Comparison of ENCODE assay signal across 23 cellular contexts in genomic region chr11:117676501-117676900, GRCh38.
"Had no signal": no experiment of that assay in that cellular context is flagged by ENCODE, and none has a peak within 500 bp of the region (broad histone marks: within the 10 kb centered on the region; RNA-seq: fewer than 3 reads in every experiment).

No MANE protein-coding gene starts in this region.

- H3K4me3 ChIP-seq: adrenal gland, coronary artery, heart right ventricle, tibial nerve had no signal

- H3K4me1 Mint-ChIP-seq: memory B cell had no signal

- H2AFZ ChIP-seq: parathyroid adenoma had no signal

- H3K27me3 ChIP-seq: tibial nerve had no signal

- H3K9me3 ChIP-seq: adrenal gland, heart right ventricle, tibial nerve had no signal

- DNase-seq: activated CD4-positive, alpha-beta T cell treated with anti-CD3 and anti-CD28 coated beads, Interleukin-2, amount 50 U/mL, for 4 hours; activated CD8-positive, alpha-beta memory T cell treated with anti-CD3 and anti-CD28 coated beads for 24 hours; activated CD8-positive, alpha-beta memory T cell treated with anti-CD3 and anti-CD28 coated beads, Interleukin-2, amount 50 U/mL, for 4 hours; activated T-cell treated with anti-CD3 and anti-CD28 coated beads, Interleukin-2, amount 50 U/mL, for 24 hours; adrenal gland; heart right ventricle; islet precursor cell; left colon; nucleus accumbens; right cardiac atrium; stimulated activated CD4-positive, alpha-beta T cell treated with anti-CD3 and anti-CD28 coated beads, Interleukin-4, amount 100 ng/mL, for 4 hours; stimulated activated naive CD8-positive, alpha-beta T cell treated with anti-CD3 and anti-CD28 coated beads, Interleukin-15, Interleukin-2, amounts not matched to agents 100 U/mL and 50 U/mL, for 24 hours; T1000 had no signal

- H3K9me3 Mint-ChIP-seq: activated T-cell treated with anti-CD3 and anti-CD28 coated beads, Interleukin-2, amount 50 U/mL, for 24 hours; activated T-helper 17 cell treated with anti-CD3 and anti-CD28 coated beads, Interleukin-2, amount 50 U/mL, for 72 hours; memory B cell; nephron; WTC11 had no signal

- H3K36me3 Mint-ChIP-seq: activated naive CD8-positive, alpha-beta T cell; memory B cell; WTC11 had no signal

- H3K4me3 Mint-ChIP-seq: activated naive CD8-positive, alpha-beta T cell; activated T-cell treated with anti-CD3 and anti-CD28 coated beads, Interleukin-2, amount 50 U/mL, for 24 hours; activated T-helper 17 cell treated with anti-CD3 and anti-CD28 coated beads, Interleukin-2, amount 50 U/mL, for 72 hours; memory B cell; nephron; WTC11 had no signal

- H3K27me3 Mint-ChIP-seq: activated naive CD8-positive, alpha-beta T cell had no signal

- H3K27ac Mint-ChIP-seq: activated naive CD8-positive, alpha-beta T cell; activated T-cell treated with anti-CD3 and anti-CD28 coated beads, Interleukin-2, amount 50 U/mL, for 24 hours; activated T-helper 17 cell treated with anti-CD3 and anti-CD28 coated beads, Interleukin-2, amount 50 U/mL, for 72 hours; memory B cell; nephron; WTC11 had no signal

- H3K36me3 ChIP-seq: adrenal gland, heart right ventricle, tibial nerve had no signal

- ATAC-seq: activated T-helper 17 cell treated with anti-CD3 and anti-CD28 coated beads, Interleukin-2, amount 50 U/mL, for 72 hours; left colon; right cardiac atrium; stimulated activated naive CD8-positive, alpha-beta T cell treated with anti-CD3 and anti-CD28 coated beads, Interleukin-15, Interleukin-2, amounts not matched to agents 100 U/mL and 50 U/mL, for 24 hours; WTC11 had no signal

- H3K27ac ChIP-seq: adrenal gland, coronary artery, epithelial cell of prostate, heart right ventricle, parathyroid adenoma, tibial nerve had no signal

- H3K4me1 ChIP-seq: adrenal gland, parathyroid adenoma, tibial nerve had no signal

- FAIRE-seq: astrocyte had no signal

- H3K9ac ChIP-seq: parathyroid adenoma had no signal

- H3K79me2 ChIP-seq: parathyroid adenoma had no signal
